Comparison of ENCODE assay signal across 1 cellular context in genomic region chr9:124754289-124754688, GRCh38.
TF ChIP-seq lines count a peak whose summit lies in the region.

No MANE protein-coding gene starts in this region.

TF ChIP-seq in HCT116, 20 proteins besides CTCF, POLR2A, EP300 and RAD21 (continued from another document):
- no peak for TF ChIP-seq ZBTB33 (IDR thresholded peaks at IDR 0.05; ENCODE audit: extremely low read depth, insufficient replicate concordance, low read length)
- TF ChIP-seq SIN3A (IDR thresholded peaks at IDR 0.05; ENCODE audit: low read depth), result no peak
- no peak for TF ChIP-seq REST (IDR thresholded peaks at IDR 0.05; ENCODE audit: low read depth)
- no peak for TF ChIP-seq CEBPB (IDR thresholded peaks at IDR 0.05; ENCODE audit: low read depth)
- no peak for TF ChIP-seq JUND (IDR thresholded peaks at IDR 0.05)
- TF ChIP-seq POLR2AphosphoS5 (IDR thresholded peaks at IDR 0.05; ENCODE audit: low read depth, low read length), result no peak
- TF ChIP-seq ATF3 (IDR thresholded peaks at IDR 0.05), result no peak
- TF ChIP-seq FOSL1 (IDR thresholded peaks at IDR 0.05; ENCODE audit: low read depth), result no peak
- no peak for TF ChIP-seq SP1 (IDR thresholded peaks at IDR 0.05; ENCODE audit: low read depth)
- TF ChIP-seq MAX (IDR thresholded peaks at IDR 0.05), result no peak
- TF ChIP-seq SRF (IDR thresholded peaks at IDR 0.05; ENCODE audit: low read depth), result no peak
- no peak for TF ChIP-seq CBX3 (IDR thresholded peaks at IDR 0.05; ENCODE audit: low read depth)
- TF ChIP-seq ZFX (IDR thresholded peaks at IDR 0.05), result no peak
- no peak for TF ChIP-seq EZH2 (IDR thresholded peaks at IDR 0.05)
- no peak for TF ChIP-seq ZNF274 (IDR thresholded peaks at IDR 0.05; ENCODE audit: low read depth, low read length)
- no peak for TF ChIP-seq EGR1 (IDR thresholded peaks at IDR 0.05; ENCODE audit: low read depth)
- no peak for TF ChIP-seq YY1 (IDR thresholded peaks at IDR 0.05; ENCODE audit: extremely low read depth, insufficient replicate concordance, low read depth, low read length)
- TF ChIP-seq TCF7L2 (IDR thresholded peaks at IDR 0.05; ENCODE audit: borderline replicate concordance, extremely low read depth, insufficient read depth, insufficient read length), result no peak
- TF ChIP-seq ELF1 (IDR thresholded peaks at IDR 0.05; ENCODE audit: borderline replicate concordance, low read depth), result no peak
